1 cellular context compared by ENCODE assay signal in the genomic region with DNA sequence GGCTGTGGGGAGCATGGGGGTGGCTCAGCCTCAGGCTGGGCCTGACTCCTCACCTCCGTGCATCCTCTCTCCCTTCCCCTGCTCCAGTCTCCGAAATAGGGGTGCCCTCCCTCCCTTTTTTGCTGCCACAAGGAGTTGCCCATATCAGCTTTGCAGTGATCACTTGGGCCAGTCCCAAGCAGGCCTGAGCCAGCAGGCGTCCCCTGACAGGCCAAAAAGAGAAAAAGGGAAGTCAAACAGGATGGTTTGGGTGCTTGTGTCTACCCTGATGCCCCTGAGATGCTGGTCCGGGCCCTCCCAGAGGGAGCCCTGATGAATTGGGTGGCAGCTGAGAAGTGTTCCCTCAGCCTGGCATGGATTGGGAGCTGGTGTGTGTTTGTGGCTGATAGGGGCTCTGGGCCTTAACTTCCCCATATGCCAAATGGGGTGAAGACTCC.
TF ChIP-seq lines count a peak whose summit lies in the region.

No MANE protein-coding gene starts in this region.

TF ChIP-seq in H1, 55 proteins besides CTCF, POLR2A, EP300 and RAD21:
- TF ChIP-seq CREB1 (IDR thresholded peaks at IDR 0.05) (no peak), POLR2AphosphoS5 (IDR thresholded peaks at IDR 0.05; ENCODE audit: low read depth, low read length) (no peak), TBP (IDR thresholded peaks at IDR 0.05; ENCODE audit: low read depth, low read length) (no peak), KDM1A (IDR thresholded peaks at IDR 0.05; ENCODE audit: borderline replicate concordance, low read length) (no peak), EZH2 (IDR thresholded peaks at IDR 0.05; ENCODE audit: low read depth, low read length, severe bottlenecking) (no peak), KDM4A (IDR thresholded peaks at IDR 0.05; ENCODE audit: low read depth, low read length, severe bottlenecking) (no peak), ZNF274 (IDR thresholded peaks at IDR 0.05; ENCODE audit: borderline replicate concordance, extremely low read depth, low read length) (no peak), RBBP5 (IDR thresholded peaks at IDR 0.05; ENCODE audit: borderline replicate concordance, low read depth, low read length) (no peak), ASH2L (IDR thresholded peaks at IDR 0.05; ENCODE audit: low read length) (no peak), CBX8 (IDR thresholded peaks at IDR 0.05; ENCODE audit: borderline replicate concordance, low read depth, low read length) (no peak), CTBP2 (IDR thresholded peaks at IDR 0.05; ENCODE audit: borderline replicate concordance, insufficient read depth, insufficient read length, low read length) (no peak), CBX5 (IDR thresholded peaks at IDR 0.05; ENCODE audit: low read depth, low read length) (no peak), TCF12 (IDR thresholded peaks at IDR 0.05; ENCODE audit: low read depth, low read length) (no peak), YY1 (IDR thresholded peaks at IDR 0.05; ENCODE audit: low read depth, low read length) (no peak), RNF2 (IDR thresholded peaks at IDR 0.05; ENCODE audit: borderline replicate concordance, low read depth, low read length, missing control alignments, poor library complexity, severe bottlenecking) (no peak), SAP30 (IDR thresholded peaks at IDR 0.05; ENCODE audit: insufficient read depth, insufficient replicate concordance, low read length) (no peak), KDM5A (IDR thresholded peaks at IDR 0.05; ENCODE audit: low read length) (no peak), PHF8 (conservative IDR thresholded peaks at IDR 0.05; ENCODE audit: low read depth, low read length) (no peak)
- TF ChIP-seq, protein P1, sequence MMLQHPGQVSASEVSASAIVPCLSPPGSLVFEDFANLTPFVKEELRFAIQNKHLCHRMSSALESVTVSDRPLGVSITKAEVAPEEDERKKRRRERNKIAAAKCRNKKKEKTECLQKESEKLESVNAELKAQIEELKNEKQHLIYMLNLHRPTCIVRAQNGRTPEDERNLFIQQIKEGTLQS (IDR thresholded peaks at IDR 0.05; ENCODE audit: insufficient read depth, low read depth, low read length): no peak
- TF ChIP-seq, protein P2, sequence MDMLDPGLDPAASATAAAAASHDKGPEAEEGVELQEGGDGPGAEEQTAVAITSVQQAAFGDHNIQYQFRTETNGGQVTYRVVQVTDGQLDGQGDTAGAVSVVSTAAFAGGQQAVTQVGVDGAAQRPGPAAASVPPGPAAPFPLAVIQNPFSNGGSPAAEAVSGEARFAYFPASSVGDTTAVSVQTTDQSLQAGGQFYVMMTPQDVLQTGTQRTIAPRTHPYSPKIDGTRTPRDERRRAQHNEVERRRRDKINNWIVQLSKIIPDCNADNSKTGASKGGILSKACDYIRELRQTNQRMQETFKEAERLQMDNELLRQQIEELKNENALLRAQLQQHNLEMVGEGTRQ (IDR thresholded peaks at IDR 0.05; ENCODE audit: low read length): no peak
